In genomic region chr6:69926745-69927144, GRCh38 we compare ENCODE assay signal across 18 cellular contexts.
A peak's percentile ranks its signal among the peaks of the same experiment; 100 is the strongest.
DNase-seq lines count a peak whose midpoint lies in the region; ATAC-seq, FAIRE-seq and TF ChIP-seq lines count a peak whose summit lies in the region.
"Had no signal": no experiment of that assay in that cellular context is flagged by ENCODE, and none has a peak within 500 bp of the region (broad histone marks: within the 10 kb centered on the region; RNA-seq: fewer than 3 reads in every experiment).

No MANE protein-coding gene starts in this region.

- TF ChIP-seq CTCF in GM12878 (IDR thresholded peaks at IDR 0.05 in 2 of 3, conservative IDR thresholded peaks at IDR 0.05 in 1 of 3; ENCODE audit: control insufficient read depth in 2 of 3, extremely low read depth in 1 of 3, insufficient read depth in 1 of 3, low read depth in 3 of 3, low read length in 3 of 3), result no peak

- H2BK5ac ChIP-seq in mesendoderm (ENCODE audit: low read length), result no peak overlapping the region

- no peak overlapping the region for H2AK5ac ChIP-seq in mesendoderm (ENCODE audit: low read length)

- in situ Hi-C loops in GM12878 (cut with MboI), result no loop called here

- H3K27ac ChIP-seq in GM12878 (ENCODE audit: control insufficient read depth, insufficient read depth) (no peak overlapping the region), mesendoderm (ENCODE audit: low read depth, low read length) (no peak overlapping the region)
- H3K27ac ChIP-seq: BLaER1, C4-2B had no signal

- H3K36me3 ChIP-seq in GM12878 (ENCODE audit: control insufficient read depth in 2 of 2, insufficient read depth in 2 of 2, low read length in 1 of 2), result peaks cover 0 to 3% of the 10 kb centered on the region in 2 experiments; a peak in 3 of 4 replicates
- H3K36me3 ChIP-seq in mesendoderm (ENCODE audit: control insufficient read depth, insufficient read depth, low read length), result no peaks in the 10 kb centered on the region
- H3K36me3 ChIP-seq: BLaER1, HAP-1 had no signal

- no TSS peak for BruUV-seq in GM12878 (replicated peaks; lab: Mats Ljungman, UMichigan)

- H3K9me3 ChIP-seq in GM12878 (replicated peaks; ENCODE audit: control insufficient read depth, insufficient read depth, low read length), result peaks cover 11% of the 10 kb centered on the region

- CTCF ChIA-PET in GM12878 (lab: Yijun Ruan, JAX), result no interaction called here

- H2AFZ ChIP-seq in GM12878 (ENCODE audit: control insufficient read depth, low read depth, low read length), result no peak overlapping the region

- POLR2A ChIA-PET in GM12878 (lab: Charles Lee), result no interaction called here

- H3K27me3 ChIP-seq in GM12878 (replicated peaks in 1 of 2; ENCODE audit: control insufficient read depth in 2 of 2, insufficient read depth in 2 of 2, low read length in 1 of 2), result no peaks in the 10 kb centered on the region
- no peaks in the 10 kb centered on the region for H3K27me3 ChIP-seq in mesendoderm (ENCODE audit: insufficient read depth, low read length, poor library complexity)
- H3K27me3 ChIP-seq: BLaER1 had no signal

- no peak for TF ChIP-seq EP300 in GM12878 (IDR thresholded peaks at IDR 0.05; ENCODE audit: borderline replicate concordance in 1 of 2, control insufficient read depth in 1 of 2, low read depth in 2 of 2, low read length in 2 of 2)

- H3K4me3 ChIP-seq in GM12878, result no peak overlapping the region
- H3K4me3 ChIP-seq in mesendoderm (ENCODE audit: low read length), result no peak overlapping the region
- H3K4me3 ChIP-seq: BLaER1, HAP-1 had no signal

- no peak overlapping the region for H4K5ac ChIP-seq in mesendoderm (ENCODE audit: low read length)

- no peak overlapping the region for H3K4ac ChIP-seq in mesendoderm (ENCODE audit: low read depth, low read length)

- SMC1A ChIA-PET in GM12878 (lab: Charles Lee; ENCODE audit: uncharacterized antibody, unreplicated experiment), result interaction anchor here (1.3 kb wide), 1 partner anchor 19 kb away, joined by 3 read pairs; no protein-coding TSS in a partner anchor

- H3K56ac ChIP-seq in mesendoderm (ENCODE audit: low read length), result no peak overlapping the region

- H3K79me1 ChIP-seq in mesendoderm (ENCODE audit: low read length), result no peaks in the 10 kb centered on the region

- RAD21 ChIA-PET in GM12878 (lab: Charles Lee; ENCODE audit: unreplicated experiment), result no interaction called here

- H3K4me2 ChIP-seq in GM12878 (ENCODE audit: control insufficient read depth, insufficient read depth) (no peak overlapping the region), mesendoderm (ENCODE audit: low read length) (no peak overlapping the region)
- H3K4me2 ChIP-seq: BLaER1 had no signal

- H2BK120ac ChIP-seq in mesendoderm (ENCODE audit: low read depth, low read length), result no peak overlapping the region

- H3K4me1 ChIP-seq in GM12878 (ENCODE audit: control insufficient read depth, insufficient read depth, low read length), result no peaks in the 10 kb centered on the region
- H3K4me1 ChIP-seq in mesendoderm (ENCODE audit: control insufficient read depth, low read depth, low read length), result no peaks in the 10 kb centered on the region
- H3K4me1 ChIP-seq: BLaER1, Caco-2, HAP-1 had no signal

- FAIRE-seq in GM12878 (lab: Jason Lieb, UNC), result peak; percentile 79
- FAIRE-seq: G401.6, H54 had no signal

- intact Hi-C loops in GM12878 (cut with micrococcal nuclease; ENCODE audit: unreplicated experiment), result no loop called here

- no peak overlapping the region for H3K23ac ChIP-seq in mesendoderm (ENCODE audit: low read length)

- no peak for TF ChIP-seq POLR2A in GM12878 (IDR thresholded peaks at IDR 0.05; ENCODE audit: low read depth, low read length)

- ATAC-seq in GM12878 (no peak), GM21786 (IDR thresholded peaks at IDR 0.05; ENCODE audit: unreplicated experiment) (no peak), HG03196 (IDR thresholded peaks at IDR 0.05; ENCODE audit: unreplicated experiment) (no peak), HG03097 (IDR thresholded peaks at IDR 0.05; ENCODE audit: low FRiP score, unreplicated experiment) (no peak)
- ATAC-seq: CD8-positive, alpha-beta T cell had no signal

- H3K9ac ChIP-seq in GM12878 (ENCODE audit: control insufficient read depth, insufficient read depth, low read length) (no peak overlapping the region), mesendoderm (ENCODE audit: low read length) (no peak overlapping the region)
- H3K9ac ChIP-seq: BLaER1 had no signal

- no peak overlapping the region for H2BK15ac ChIP-seq in mesendoderm (replicated peaks; ENCODE audit: low read depth)

- no peaks in the 10 kb centered on the region for H4K20me1 ChIP-seq in GM12878 (ENCODE audit: control insufficient read depth, insufficient read depth)
- H4K20me1 ChIP-seq: BLaER1 had no signal

- TF ChIP-seq RAD21 in GM12878 (IDR thresholded peaks at IDR 0.05; ENCODE audit: insufficient read depth, low read depth, low read length), result no peak

- 0% methylated on average over 1 of the region's 1 CpG for WGBS in GM12878 (ENCODE audit: insufficient coverage, insufficient replicate concordance, low lambda C conversion rate, missing lambda C conversion rate)
- no CpG with 5 or more reads among the region's 1 CpG for WGBS in mesendoderm (ENCODE audit: extremely low coverage, insufficient coverage, low lambda C conversion rate)

- no peak overlapping the region for H3K18ac ChIP-seq in mesendoderm (ENCODE audit: low read length)

- H4K8ac ChIP-seq in mesendoderm (ENCODE audit: low read depth, low read length), result no peak overlapping the region

- DNase-seq in MV-4-11 (lab: John Stamatoyannopoulos, UW), result peak; percentile 77
- peak; percentile 41 for DNase-seq in OCI-M1 (lab: John Stamatoyannopoulos, UW)
- DNase-seq in GM12878 (ENCODE audit: low read depth, low spot score), result no peak
- no peak for DNase-seq in mesendoderm
- DNase-seq: Caco-2; CD4-positive, CD25-positive, alpha-beta regulatory T cell; CD8-positive, alpha-beta T cell; DMS153; DND-41; GOT3 had no signal

- no peaks in the 10 kb centered on the region for H3K79me2 ChIP-seq in GM12878 (ENCODE audit: control insufficient read depth, insufficient read depth, low read length)
- no peaks in the 10 kb centered on the region for H3K79me2 ChIP-seq in mesendoderm (ENCODE audit: control insufficient read depth, insufficient read depth, low read length)

TF ChIP-seq in GM12878, 131 proteins besides CTCF, POLR2A, EP300 and RAD21:
- TF ChIP-seq CBX5 (IDR thresholded peaks at IDR 0.05; ENCODE audit: low read depth) (peak; percentile 76; the same call in 1 of the 2 replicates), JUNB (IDR thresholded peaks at IDR 0.05) (no peak), BCL11A (IDR thresholded peaks at IDR 0.05; ENCODE audit: low read depth, low read length) (no peak)

Comparison
In these comparisons a context has a peak if more than half of its experiments do, and no peak if none do; other contexts are left out.
1. DNase-seq: peak in MV-4-11 (single experiment) and OCI-M1 (single experiment); none in GM12878 (single experiment) and mesendoderm (single experiment).